Comparison of ENCODE assay signal across 21 cellular contexts in genomic region chr5:28780083-28780692, GRCh38.
"Had no signal": no experiment of that assay in that cellular context is flagged by ENCODE, and none has a peak within 500 bp of the region (broad histone marks: within the 10 kb centered on the region; RNA-seq: fewer than 3 reads in every experiment).

No MANE protein-coding gene starts in this region.

- H3K27ac Mint-ChIP-seq: mesothelial cell of epicardium; naive thymus-derived CD8-positive, alpha-beta T cell had no signal

- H3K36me3 ChIP-seq: esophagus muscularis mucosa, gastrocnemius medialis, heart right ventricle, left lung, lower lobe of right lung had no signal

- H3K4me1 ChIP-seq: esophagus muscularis mucosa, foreskin keratinocyte, gastrocnemius medialis, heart right ventricle, left lung, lower lobe of right lung had no signal

- H3K27ac ChIP-seq: coronary artery, dorsolateral prefrontal cortex, esophagus muscularis mucosa, foreskin keratinocyte, gastrocnemius medialis, heart right ventricle, left lung, lower lobe of right lung had no signal

- H3K4me3 ChIP-seq: coronary artery, dorsolateral prefrontal cortex, esophagus muscularis mucosa, gastrocnemius medialis, heart right ventricle, left lung, lower lobe of right lung, mucosa of descending colon had no signal

- H3K4me3 Mint-ChIP-seq: mesothelial cell of epicardium; naive B cell; naive thymus-derived CD8-positive, alpha-beta T cell had no signal

- DNase-seq: dermis blood vessel endothelial cell; dorsolateral prefrontal cortex; effector CD4-positive, alpha-beta T cell; effector memory CD4-positive, alpha-beta T cell; foreskin keratinocyte; gastrocnemius medialis; glutamatergic neuron; head of caudate nucleus; heart right ventricle; hippocampal formation; left cardiac atrium; left lung; left ventricle myocardium superior; lower lobe of right lung; mesenchymal stem cell; mucosa of descending colon; naive B cell; naive thymus-derived CD8-positive, alpha-beta T cell had no signal

- H3K27me3 Mint-ChIP-seq: naive B cell; naive thymus-derived CD8-positive, alpha-beta T cell had no signal

- H3K4me1 Mint-ChIP-seq: mesothelial cell of epicardium; naive B cell; naive thymus-derived CD8-positive, alpha-beta T cell had no signal

- H3K27me3 ChIP-seq: dorsolateral prefrontal cortex, esophagus muscularis mucosa, foreskin keratinocyte, gastrocnemius medialis, heart right ventricle, left lung had no signal

- H3K36me3 Mint-ChIP-seq: mesothelial cell of epicardium; naive B cell; naive thymus-derived CD8-positive, alpha-beta T cell had no signal

- H3K9me3 ChIP-seq: esophagus muscularis mucosa, gastrocnemius medialis, left lung, lower lobe of right lung, mucosa of descending colon had no signal

- ATAC-seq: foreskin keratinocyte; gastrocnemius medialis; heart right ventricle; left cardiac atrium; left lung; left ventricle myocardium superior; lower lobe of right lung; mucosa of descending colon; naive thymus-derived CD8-positive, alpha-beta T cell had no signal

- H3K9me3 Mint-ChIP-seq: mesothelial cell of epicardium had no signal
